24 cellular contexts compared by ENCODE assay signal in genomic region chr9:116861321-116861720, GRCh38.
"Had no signal": no experiment of that assay in that cellular context is flagged by ENCODE, and none has a peak within 500 bp of the region (broad histone marks: within the 10 kb centered on the region; RNA-seq: fewer than 3 reads in every experiment).

No MANE protein-coding gene starts in this region.

- H3K9me3 ChIP-seq: neutrophil, ovary, psoas muscle, right lobe of liver, sigmoid colon, stomach, thoracic aorta, thyroid gland, tibial nerve, upper lobe of left lung, vagina had no signal

- H3K79me2 ChIP-seq: parathyroid adenoma had no signal

- H3K4me1 ChIP-seq: parathyroid adenoma, psoas muscle, right lobe of liver, sigmoid colon, stomach, tibial nerve, upper lobe of left lung, vagina had no signal

- H3K27me3 ChIP-seq: neutrophil, ovary, right lobe of liver, sigmoid colon, stomach, thyroid gland, tibial nerve, upper lobe of left lung, vagina had no signal

- H3K36me3 ChIP-seq: neutrophil, ovary, right lobe of liver, sigmoid colon, stomach, thoracic aorta, thyroid gland, upper lobe of left lung, vagina had no signal

- H3K27ac ChIP-seq: neutrophil, ovary, parathyroid adenoma, psoas muscle, right lobe of liver, sigmoid colon, stomach, thoracic aorta, thyroid gland, tibial nerve, upper lobe of left lung, vagina had no signal

- DNase-seq: naive thymus-derived CD8-positive, alpha-beta T cell; nephron progenitor cell; nucleus accumbens; ovary; posterior cingulate gyrus; psoas muscle; right cardiac atrium; right lobe of liver; sigmoid colon; small intestine; stimulated activated CD4-positive, alpha-beta T cell treated with anti-CD3 and anti-CD28 coated beads, Interleukin-15, amount 100 ng/mL, for 24 hours; stimulated activated CD4-positive, alpha-beta T cell treated with anti-CD3 and anti-CD28 coated beads, Interleukin-2, amount 100 ng/mL, for 24 hours; stimulated activated CD4-positive, alpha-beta T cell treated with anti-CD3 and anti-CD28 coated beads, Interleukin-2, amount 100 ng/mL, for 48 hours; stimulated activated CD4-positive, alpha-beta T cell treated with anti-CD3 and anti-CD28 coated beads, Interleukin-4, amount 100 ng/mL, for 24 hours; stimulated activated naive B cell treated with anti-CD40 and anti-IgM and Interleukin-4, amounts not matched to agents 10 μg/mL and 1 μg/mL and 100 μg/mL, for 72 hours; stimulated activated naive CD4-positive, alpha-beta T cell treated with Interleukin-2 at 50 U/mL for 16 hours; stomach; thyroid gland; upper lobe of left lung had no signal

- H3K9ac ChIP-seq: parathyroid adenoma had no signal

- H2AFZ ChIP-seq: parathyroid adenoma had no signal

- H3K4me3 ChIP-seq: ovary, psoas muscle, right lobe of liver, sigmoid colon, stomach, thoracic aorta, thyroid gland, tibial nerve, upper lobe of left lung, vagina had no signal
